18 cellular contexts compared by ENCODE assay signal in the genomic region with DNA sequence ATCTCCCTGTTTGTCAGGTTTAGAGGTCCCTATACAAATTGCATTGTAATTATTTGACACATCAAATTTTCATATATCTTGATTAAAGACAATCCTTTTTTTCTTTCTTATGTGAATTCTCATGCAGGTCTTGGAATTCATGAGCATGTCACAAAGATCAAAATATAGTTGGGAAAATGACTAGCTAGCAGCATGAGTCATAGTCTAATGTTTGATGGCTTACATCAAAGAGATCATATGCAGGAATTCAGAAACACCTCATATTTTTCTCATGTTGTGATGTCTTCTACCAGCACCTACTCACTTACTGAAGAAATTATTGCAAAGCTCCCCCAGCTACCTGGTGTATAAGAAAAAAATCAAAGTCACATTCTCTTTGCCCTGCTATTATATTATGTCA.
"Had no signal": no experiment of that assay in that cellular context is flagged by ENCODE, and none has a peak within 500 bp of the region (broad histone marks: within the 10 kb centered on the region; RNA-seq: fewer than 3 reads in every experiment).

No MANE protein-coding gene starts in this region.

- H3K9me3 ChIP-seq: esophagus muscularis mucosa, ovary, sigmoid colon, thoracic aorta had no signal

- H3K27me3 ChIP-seq: brain microvascular endothelial cell, esophagus muscularis mucosa, ovary, sigmoid colon had no signal

- H3K27ac ChIP-seq: brain microvascular endothelial cell, esophagus muscularis mucosa, heart right ventricle, ovary, sigmoid colon, thoracic aorta had no signal

- H3K4me1 ChIP-seq: esophagus muscularis mucosa, heart right ventricle, sigmoid colon had no signal

- ATAC-seq: activated CD8-positive, alpha-beta memory T cell treated with anti-CD3 and anti-CD28 coated beads, Interleukin-2, amount 10 ng/mL, durations not matched to agents 7 days and 5 days; heart right ventricle; left ventricle myocardium superior; naive thymus-derived CD8-positive, alpha-beta T cell; stimulated activated naive B cell treated with anti-CD40 and anti-IgM and Interleukin-4, amounts not matched to agents 10 μg/mL and 1 μg/mL and 100 μg/mL, for 72 hours had no signal

- H3K4me3 ChIP-seq: esophagus muscularis mucosa, heart right ventricle, ovary, sigmoid colon, thoracic aorta had no signal

- DNase-seq: activated CD4-positive, alpha-beta memory T cell treated with anti-CD3 and anti-CD28 coated beads, Interleukin-2, amount 10 ng/mL, durations not matched to agents 7 days and 5 days; activated CD4-positive, alpha-beta T cell treated with anti-CD3 and anti-CD28 coated beads for 48 hours; activated CD4-positive, CD25-positive, alpha-beta regulatory T cell; activated CD8-positive, alpha-beta memory T cell treated with anti-CD3 and anti-CD28 coated beads, Interleukin-2, amount 10 ng/mL, durations not matched to agents 7 days and 5 days; brain microvascular endothelial cell; effector CD4-positive, alpha-beta T cell; heart right ventricle; kidney glomerular epithelial cell; left ventricle myocardium superior; mesenchymal stem cell; naive thymus-derived CD8-positive, alpha-beta T cell; ovary; sigmoid colon; stimulated activated naive B cell treated with anti-CD40 and anti-IgM and Interleukin-4, amounts not matched to agents 10 μg/mL and 1 μg/mL and 100 μg/mL, for 72 hours; T-helper 1 cell; T1000 had no signal

- H3K36me3 ChIP-seq: brain microvascular endothelial cell, esophagus muscularis mucosa, heart right ventricle, ovary, sigmoid colon, thoracic aorta had no signal
